1 cellular context compared by ENCODE assay signal in genomic region chr12:47811070-47811391, GRCh38.
TF ChIP-seq lines count a peak whose summit lies in the region.

No MANE protein-coding gene starts in this region.

TF ChIP-seq in endothelial cell of umbilical vein, 7 proteins besides CTCF, POLR2A, EP300 and RAD21:
- no peak for TF ChIP-seq MYC (IDR thresholded peaks at IDR 0.05; ENCODE audit: low read depth, low read length)
- no peak for TF ChIP-seq FOS (IDR thresholded peaks at IDR 0.05; ENCODE audit: borderline replicate concordance, insufficient read depth, low read length)
- TF ChIP-seq EZH2 (IDR thresholded peaks at IDR 0.05; ENCODE audit: borderline replicate concordance, low read depth, low read length, severe bottlenecking): no peak
- TF ChIP-seq, protein P1, sequence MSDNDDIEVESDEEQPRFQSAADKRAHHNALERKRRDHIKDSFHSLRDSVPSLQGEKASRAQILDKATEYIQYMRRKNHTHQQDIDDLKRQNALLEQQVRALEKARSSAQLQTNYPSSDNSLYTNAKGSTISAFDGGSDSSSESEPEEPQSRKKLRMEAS (IDR thresholded peaks at IDR 0.05; ENCODE audit: insufficient read depth, insufficient read length): no peak
- TF ChIP-seq POLR2AphosphoS5 (IDR thresholded peaks at IDR 0.05; ENCODE audit: insufficient read depth, low read depth, low read length): no peak
- no peak for TF ChIP-seq JUN (IDR thresholded peaks at IDR 0.05; ENCODE audit: borderline replicate concordance, insufficient read depth, insufficient read length, low read depth)
- no peak for TF ChIP-seq GATA2 (IDR thresholded peaks at IDR 0.05; ENCODE audit: insufficient read depth, insufficient read length, low read depth, low read length)
